In the genomic region with DNA sequence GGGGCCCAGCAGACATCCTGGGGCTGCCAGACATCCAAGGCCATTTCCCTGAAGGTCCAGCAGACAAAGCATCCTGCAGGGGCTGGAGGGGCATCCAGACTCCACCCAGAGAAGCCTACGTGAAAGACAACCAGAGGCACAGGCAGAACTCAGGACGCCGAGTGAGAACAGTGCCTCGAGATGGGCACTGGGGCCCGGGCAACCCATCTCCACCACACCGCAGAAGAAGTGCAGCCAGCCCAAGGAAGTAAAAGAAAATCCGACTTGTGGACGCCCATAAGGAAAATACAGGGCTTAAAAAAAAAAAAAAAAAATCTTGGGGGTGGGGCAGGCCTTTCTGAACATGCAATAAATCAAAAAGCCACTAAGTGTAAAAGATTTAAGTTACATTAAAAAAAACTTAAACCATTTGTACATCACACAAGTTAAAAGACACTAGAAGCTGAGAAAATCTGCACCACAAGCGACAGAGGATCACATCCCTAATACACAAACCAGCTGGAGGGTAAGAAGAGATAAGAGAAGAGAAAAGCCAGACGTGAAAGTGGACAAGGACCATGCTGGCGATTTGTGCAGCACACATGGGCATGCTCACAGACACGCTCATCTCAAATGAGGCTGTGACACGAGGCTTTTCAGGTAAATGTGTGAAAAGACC, we compare ENCODE assay signal across 17 cellular contexts.
"Had no signal": no experiment of that assay in that cellular context is flagged by ENCODE, and none has a peak within 500 bp of the region (broad histone marks: within the 10 kb centered on the region; RNA-seq: fewer than 3 reads in every experiment).

No MANE protein-coding gene starts in this region.

- H3K27me3 ChIP-seq: cardiac muscle cell, dorsolateral prefrontal cortex had no signal

- H3K27ac ChIP-seq: cardiac muscle cell, dorsolateral prefrontal cortex, prostate gland had no signal

- H3K27ac Mint-ChIP-seq: activated CD8-positive, alpha-beta memory T cell treated with anti-CD3 and anti-CD28 coated beads, Interleukin-2, amount 10 ng/mL, durations not matched to agents 7 days and 5 days; activated naive CD4-positive, alpha-beta T cell treated with anti-CD3 and anti-CD28 coated beads, Interleukin-2, amount 10 ng/mL, durations not matched to agents 7 days and 5 days; activated T-helper 2 cell treated with anti-CD3 and anti-CD28 coated beads, Interferon-gamma antibody, Interleukin-2, Interleukin-4, amounts not matched to agents 10 μg/mL and 5 μg/mL and 100 μg/mL, durations not matched to agents 14 hours and 24 hours and 36 hours; endodermal cell; stimulated activated naive CD8-positive, alpha-beta T cell treated with anti-CD3 and anti-CD28 coated beads, Interleukin-15, amount 100 ng/mL, for 72 hours had no signal

- H3K36me3 Mint-ChIP-seq: activated CD8-positive, alpha-beta memory T cell treated with anti-CD3 and anti-CD28 coated beads, Interleukin-2, amount 10 ng/mL, durations not matched to agents 7 days and 5 days; activated naive CD4-positive, alpha-beta T cell treated with anti-CD3 and anti-CD28 coated beads, Interleukin-2, amount 10 ng/mL, durations not matched to agents 7 days and 5 days had no signal

- H3K36me3 ChIP-seq: cardiac muscle cell, prostate gland had no signal

- DNase-seq: activated CD4-positive, alpha-beta T cell treated with anti-CD3 and anti-CD28 coated beads, Interleukin-2, amount 50 U/mL, for 48 hours; activated CD8-positive, alpha-beta memory T cell treated with anti-CD3 and anti-CD28 coated beads, Interleukin-2, amount 10 ng/mL, durations not matched to agents 7 days and 5 days; activated naive CD4-positive, alpha-beta T cell treated with anti-CD3 and anti-CD28 coated beads, Interleukin-2, amount 10 ng/mL, durations not matched to agents 7 days and 5 days; activated T-cell treated with anti-CD3 and anti-CD28 coated beads, Interleukin-2, amount 50 U/mL, for 1 hour; dorsolateral prefrontal cortex; left colon; mammary epithelial cell; mucosa of descending colon; naive thymus-derived CD8-positive, alpha-beta T cell; nucleus accumbens; stimulated activated naive CD8-positive, alpha-beta T cell treated with anti-CD3 and anti-CD28 coated beads, Interleukin-15, amount 100 ng/mL, for 72 hours; T-helper 9 cell had no signal

- H3K27me3 Mint-ChIP-seq: activated CD8-positive, alpha-beta memory T cell treated with anti-CD3 and anti-CD28 coated beads, Interleukin-2, amount 10 ng/mL, durations not matched to agents 7 days and 5 days; activated naive CD4-positive, alpha-beta T cell treated with anti-CD3 and anti-CD28 coated beads, Interleukin-2, amount 10 ng/mL, durations not matched to agents 7 days and 5 days; naive thymus-derived CD8-positive, alpha-beta T cell; stimulated activated naive CD8-positive, alpha-beta T cell treated with anti-CD3 and anti-CD28 coated beads, Interleukin-15, amount 100 ng/mL, for 72 hours had no signal

- ATAC-seq: activated CD8-positive, alpha-beta memory T cell treated with anti-CD3 and anti-CD28 coated beads, Interleukin-2, amount 10 ng/mL, durations not matched to agents 7 days and 5 days; left colon; mucosa of descending colon; naive thymus-derived CD8-positive, alpha-beta T cell; right cardiac atrium; stimulated activated naive CD8-positive, alpha-beta T cell treated with anti-CD3 and anti-CD28 coated beads, Interleukin-15, amount 100 ng/mL, for 72 hours had no signal

- H3K4me3 Mint-ChIP-seq: activated CD8-positive, alpha-beta memory T cell treated with anti-CD3 and anti-CD28 coated beads, Interleukin-2, amount 10 ng/mL, durations not matched to agents 7 days and 5 days; activated naive CD4-positive, alpha-beta T cell treated with anti-CD3 and anti-CD28 coated beads, Interleukin-2, amount 10 ng/mL, durations not matched to agents 7 days and 5 days; endodermal cell; naive thymus-derived CD8-positive, alpha-beta T cell; stimulated activated naive CD8-positive, alpha-beta T cell treated with anti-CD3 and anti-CD28 coated beads, Interleukin-15, amount 100 ng/mL, for 72 hours had no signal

- H3K9me3 Mint-ChIP-seq: activated naive CD4-positive, alpha-beta T cell treated with anti-CD3 and anti-CD28 coated beads, Interleukin-2, amount 10 ng/mL, durations not matched to agents 7 days and 5 days; activated T-helper 2 cell treated with anti-CD3 and anti-CD28 coated beads, Interferon-gamma antibody, Interleukin-2, Interleukin-4, amounts not matched to agents 10 μg/mL and 5 μg/mL and 100 μg/mL, durations not matched to agents 14 hours and 24 hours and 36 hours; endodermal cell; naive thymus-derived CD8-positive, alpha-beta T cell; stimulated activated naive CD8-positive, alpha-beta T cell treated with anti-CD3 and anti-CD28 coated beads, Interleukin-15, amount 100 ng/mL, for 72 hours had no signal

- H3K9me3 ChIP-seq: mucosa of descending colon, prostate gland had no signal

- H3K4me3 ChIP-seq: cardiac muscle cell, dorsolateral prefrontal cortex, mucosa of descending colon, prostate gland had no signal
